ENCODE assay signal across 8 cellular contexts in genomic region chr17:55444471-55445441, GRCh38. TPM values are rescaled to one million over a fixed set of nuclear protein-coding genes. Genes with fewer than 3 reads are reported as not detected.
DNase-seq lines count a peak whose midpoint lies in the region; ATAC-seq and TF ChIP-seq lines count a peak whose summit lies in the region.

No MANE protein-coding gene starts in this region.

- no peak overlapping the region for H3K4me3 Mint-ChIP-seq in activated naive CD8-positive, alpha-beta T cell treated with anti-CD3 and anti-CD28 coated beads for 36 hours
- H3K4me3 Mint-ChIP-seq in activated T-helper 1 cell treated with anti-CD3 and anti-CD28 coated beads, Interleukin-12 subunit alpha, Interleukin-12 subunit beta, Interleukin-2, Interleukin-4 antibody, amounts not matched to agents 30 ng/mL and 10 ng/mL and 1 ng/mL, durations not matched to agents 14 hours and 24 hours and 36 hours: no peak overlapping the region

- ATAC-seq in GM19023 (IDR thresholded peaks at IDR 0.05; ENCODE audit: unreplicated experiment) (peak; percentile 69), HG03039 (IDR thresholded peaks at IDR 0.05; ENCODE audit: unreplicated experiment) (peak; percentile 64), omental fat pad (ENCODE audit: low FRiP score) (peak; percentile 18)

- intact Hi-C loops in activated T-helper 1 cell treated with anti-CD3 and anti-CD28 coated beads, Interleukin-12 subunit alpha, Interleukin-12 subunit beta, Interleukin-2, Interleukin-4 antibody, amounts not matched to agents 30 ng/mL and 10 ng/mL and 1 ng/mL, durations not matched to agents 14 hours and 24 hours and 36 hours (cut with micrococcal nuclease): no loop called here

- peaks cover 5% of the 10 kb centered on the region for H3K27me3 Mint-ChIP-seq in activated naive CD8-positive, alpha-beta T cell treated with anti-CD3 and anti-CD28 coated beads for 36 hours
- peaks cover 5% of the 10 kb centered on the region for H3K27me3 Mint-ChIP-seq in activated T-helper 1 cell treated with anti-CD3 and anti-CD28 coated beads, Interleukin-12 subunit alpha, Interleukin-12 subunit beta, Interleukin-2, Interleukin-4 antibody, amounts not matched to agents 30 ng/mL and 10 ng/mL and 1 ng/mL, durations not matched to agents 14 hours and 24 hours and 36 hours (ENCODE audit: insufficient read depth)

- peaks cover 7% of the 10 kb centered on the region for H3K4me1 Mint-ChIP-seq in activated naive CD8-positive, alpha-beta T cell treated with anti-CD3 and anti-CD28 coated beads for 36 hours
- H3K4me1 Mint-ChIP-seq in activated T-helper 1 cell treated with anti-CD3 and anti-CD28 coated beads, Interleukin-12 subunit alpha, Interleukin-12 subunit beta, Interleukin-2, Interleukin-4 antibody, amounts not matched to agents 30 ng/mL and 10 ng/mL and 1 ng/mL, durations not matched to agents 14 hours and 24 hours and 36 hours (ENCODE audit: low read depth): no peaks in the 10 kb centered on the region

- no peaks in the 10 kb centered on the region for H3K9me3 Mint-ChIP-seq in activated naive CD8-positive, alpha-beta T cell treated with anti-CD3 and anti-CD28 coated beads for 36 hours
- H3K9me3 Mint-ChIP-seq in activated T-helper 1 cell treated with anti-CD3 and anti-CD28 coated beads, Interleukin-12 subunit alpha, Interleukin-12 subunit beta, Interleukin-2, Interleukin-4 antibody, amounts not matched to agents 30 ng/mL and 10 ng/mL and 1 ng/mL, durations not matched to agents 14 hours and 24 hours and 36 hours: no peaks in the 10 kb centered on the region

- no peaks in the 10 kb centered on the region for H3K36me3 Mint-ChIP-seq in activated naive CD8-positive, alpha-beta T cell treated with anti-CD3 and anti-CD28 coated beads for 36 hours
- no peaks in the 10 kb centered on the region for H3K36me3 Mint-ChIP-seq in activated T-helper 1 cell treated with anti-CD3 and anti-CD28 coated beads, Interleukin-12 subunit alpha, Interleukin-12 subunit beta, Interleukin-2, Interleukin-4 antibody, amounts not matched to agents 30 ng/mL and 10 ng/mL and 1 ng/mL, durations not matched to agents 14 hours and 24 hours and 36 hours (ENCODE audit: low read depth)

- H3K27ac Mint-ChIP-seq in activated naive CD8-positive, alpha-beta T cell treated with anti-CD3 and anti-CD28 coated beads for 36 hours: peak overlapping the region; percentile 27
- H3K27ac Mint-ChIP-seq in activated T-helper 1 cell treated with anti-CD3 and anti-CD28 coated beads, Interleukin-12 subunit alpha, Interleukin-12 subunit beta, Interleukin-2, Interleukin-4 antibody, amounts not matched to agents 30 ng/mL and 10 ng/mL and 1 ng/mL, durations not matched to agents 14 hours and 24 hours and 36 hours: no peak overlapping the region

- TF ChIP-seq CTCF in omental fat pad (IDR thresholded peaks at IDR 0.05): no peak

- DNase-seq in activated naive CD8-positive, alpha-beta T cell treated with anti-CD3 and anti-CD28 coated beads for 36 hours: no peak
- no peak for DNase-seq in omental fat pad (ENCODE audit: low spot score)
- no peak for DNase-seq in GDM1 (lab: John Stamatoyannopoulos, UW)
- DNase-seq in NCI-H2029 treated with DMSO at 0.1 percent for 48 hours (lab: John Stamatoyannopoulos, UW): no peak
- DNase-seq in activated T-helper 1 cell treated with anti-CD3 and anti-CD28 coated beads, Interleukin-12 subunit alpha, Interleukin-12 subunit beta, Interleukin-2, Interleukin-4 antibody, amounts not matched to agents 30 ng/mL and 10 ng/mL and 1 ng/mL, durations not matched to agents 14 hours and 24 hours and 36 hours (ENCODE audit: low spot score): no peak
- DNase-seq in activated gamma-delta T cell (lab: John Stamatoyannopoulos, UW): no peak

RNA-seq across cellular contexts. Expression of gene MMD, which starts 23.1 kb away (rescaled TPM):
- 10 to 100 TPM; 26.6 to 26.8 TPM for total RNA-seq in activated naive CD8-positive, alpha-beta T cell treated with anti-CD3 and anti-CD28 coated beads for 36 hours
- 100 to 1,000 TPM in 3 of 4 donors, 10 to 100 TPM in 1; 37.8 to 176 (median 137) TPM for total RNA-seq in omental fat pad
- total RNA-seq in activated T-helper 1 cell treated with anti-CD3 and anti-CD28 coated beads, Interleukin-12 subunit alpha, Interleukin-12 subunit beta, Interleukin-2, Interleukin-4 antibody, amounts not matched to agents 30 ng/mL and 10 ng/mL and 1 ng/mL, durations not matched to agents 14 hours and 24 hours and 36 hours: 24.1 and 24.6 TPM in 2 replicates

Comparison
In these comparisons a context has a peak if more than half of its experiments do, and no peak if none do; other contexts are left out.
1. ATAC-seq: peak in every context shown above with its lines; median percentile 69 in GM19023; 64 in HG03039; 18 in omental fat pad.